Comparison of ENCODE assay signal across 8 cellular contexts in genomic region chr6:30744054-30744805, GRCh38. TPM values are rescaled to one million over a fixed set of nuclear protein-coding genes. Genes with fewer than 3 reads are reported as not detected.
A peak's percentile ranks its signal among the peaks of the same experiment; 100 is the strongest.
DNase-seq lines count a peak whose midpoint lies in the region; ATAC-seq, FAIRE-seq and TF ChIP-seq lines count a peak whose summit lies in the region.

IER3 (minus strand) TSS chr6:30744547; CDS start chr6:30744518, 29 bp downstream.

- peaks cover 22 to 42% (median 26%) of the 10 kb centered on the region in 3 donors for H3K4me1 ChIP-seq in pancreas
- peaks cover 0 to 54% (median 28%) of the 10 kb centered on the region in 4 donors for H3K4me1 ChIP-seq in tibial artery

- intact Hi-C loops in Right ventricle myocardium superior (cut with DNase I) (loop anchor here (5.0 to 10.0 kb wide), 3 partner anchors 78 to 341 kb away; partner anchors contain the start of gene DDR1), pancreas (cut with DNase I) (no loop called here), tibial artery (cut with DNase I; ENCODE audit: low total_unique reads) (loop anchor here (5.0 to 10.0 kb wide), 3 partner anchors 78 to 341 kb away; partner anchors contain the start of gene DDR1)

- peak within 1 kb of the TSS; percentile 67 for H3K4me3 ChIP-seq in Jurkat, Clone E6-1 (ENCODE audit: low read length)
- peak within 1 kb of the TSS; percentile 92 for H3K4me3 ChIP-seq in SK-N-MC
- H3K4me3 ChIP-seq in pancreas: peak within 1 kb of the TSS; percentile 45 to 97 (median 78)
- peak within 1 kb of the TSS; percentile 94 to 95 for H3K4me3 ChIP-seq in tibial artery

- H3K27me3 ChIP-seq in pancreas: no peaks in the 10 kb centered on the region
- no peaks in the 10 kb centered on the region for H3K27me3 ChIP-seq in tibial artery

- peaks cover 2% of the 10 kb centered on the region for H3K9me3 Mint-ChIP-seq in activated naive CD8-positive, alpha-beta T cell treated with anti-CD3 and anti-CD28 coated beads for 36 hours

- TF ChIP-seq CTCF in GM12872 (IDR thresholded peaks at IDR 0.05; ENCODE audit: insufficient read depth, low read depth, low read length) (peak; percentile 77), pancreas (IDR thresholded peaks at IDR 0.05) (peak in 3 of 4 donors; percentile 10 to 55 (median 27)), tibial artery (IDR thresholded peaks at IDR 0.05) (peak; percentile 65 to 81)

- H3K27ac ChIP-seq in SK-N-MC (peak within 1 kb of the TSS; percentile 61; the same call in 1 of the 2 replicates), pancreas (peak within 1 kb of the TSS; percentile 91 to 98 (median 95)), tibial artery (peak within 1 kb of the TSS; percentile 97 to 98)

- H3K27me3 Mint-ChIP-seq in activated naive CD8-positive, alpha-beta T cell treated with anti-CD3 and anti-CD28 coated beads for 36 hours: peaks cover 8% of the 10 kb centered on the region

- H3K4me3 Mint-ChIP-seq in activated naive CD8-positive, alpha-beta T cell treated with anti-CD3 and anti-CD28 coated beads for 36 hours: peak within 1 kb of the TSS; percentile 100

- no peaks in the 10 kb centered on the region for H3K9me3 ChIP-seq in SK-N-MC (ENCODE audit: low read depth, low read length)
- H3K9me3 ChIP-seq in pancreas: no peaks in the 10 kb centered on the region
- H3K9me3 ChIP-seq in tibial artery: no peaks in the 10 kb centered on the region

- H3K9ac ChIP-seq in SK-N-MC (ENCODE audit: insufficient read length): peak within 1 kb of the TSS; percentile 72

- peaks cover 61% of the 10 kb centered on the region for H3K4me1 Mint-ChIP-seq in activated naive CD8-positive, alpha-beta T cell treated with anti-CD3 and anti-CD28 coated beads for 36 hours

- H3K36me3 ChIP-seq in SK-N-MC (ENCODE audit: insufficient read depth, low read length) (peaks cover 10% of the 10 kb centered on the region), pancreas (peaks cover 0 to 5% (median 0%) of the 10 kb centered on the region in 3 donors), tibial artery (peaks cover 17 to 19% (median 19%) of the 10 kb centered on the region in 3 donors)

- H3K27ac Mint-ChIP-seq in activated naive CD8-positive, alpha-beta T cell treated with anti-CD3 and anti-CD28 coated beads for 36 hours: peak within 1 kb of the TSS; percentile 98

- peaks cover 55% of the 10 kb centered on the region for H3K36me3 Mint-ChIP-seq in activated naive CD8-positive, alpha-beta T cell treated with anti-CD3 and anti-CD28 coated beads for 36 hours

- peak; percentile 89 for DNase-seq in Jurkat, Clone E6-1 (ENCODE audit: low read depth, low spot score)
- DNase-seq in SK-N-MC (ENCODE audit: low read depth, low spot score) (no peak), Right ventricle myocardium superior (peak; percentile 88), pancreas (peak; percentile 86 to 93 (median 92)), tibial artery (peak; percentile 84 to 91)
- DNase-seq in activated naive CD8-positive, alpha-beta T cell treated with anti-CD3 and anti-CD28 coated beads for 36 hours: peak; percentile 88

- ATAC-seq in Right ventricle myocardium superior (ENCODE audit: poor library complexity) (peak; percentile 61), pancreas (peak; percentile 49 to 62 (median 57)), GM18511 (IDR thresholded peaks at IDR 0.05; ENCODE audit: unreplicated experiment) (no peak)

- FAIRE-seq in pancreas (lab: Jason Lieb, UNC): no peak

- WGBS in pancreas, 2 donors: 0 to 1% methylated on average over 51 to 54 of the region's 54 CpGs

RNA-seq across cellular contexts. Expression of gene IER3, which starts in this region (rescaled TPM):
- 17.7 TPM for polyA plus RNA-seq in Jurkat, Clone E6-1 (2012; ENCODE audit: insufficient read depth, insufficient read length)
- total RNA-seq in activated naive CD8-positive, alpha-beta T cell treated with anti-CD3 and anti-CD28 coated beads for 36 hours: 100 to 1,000 TPM; 295 to 310 TPM
- total RNA-seq in Right ventricle myocardium superior (11.4 TPM), pancreas (10 to 100 TPM; 23.0 to 87.5 (median 41.3) TPM)
- polyA plus RNA-seq in pancreas: 100 to 1,000 TPM in 1 of 2 donors, 10 to 100 TPM in 1; 99.4 to 174 TPM

Comparison
In these comparisons a context has a peak if more than half of its experiments do, and no peak if none do; other contexts are left out.
1. CTCF ChIP-seq: peak in every context shown above with its lines; median percentile 77 in GM12872; 73 in tibial artery; 27 in pancreas.
2. intact Hi-C loops: an anchor here in Right ventricle myocardium superior (5.0 to 10.0 kb wide) and tibial artery (5.0 to 10.0 kb wide); none called in pancreas.